ENCODE assay signal across 16 cellular contexts in the genomic region with DNA sequence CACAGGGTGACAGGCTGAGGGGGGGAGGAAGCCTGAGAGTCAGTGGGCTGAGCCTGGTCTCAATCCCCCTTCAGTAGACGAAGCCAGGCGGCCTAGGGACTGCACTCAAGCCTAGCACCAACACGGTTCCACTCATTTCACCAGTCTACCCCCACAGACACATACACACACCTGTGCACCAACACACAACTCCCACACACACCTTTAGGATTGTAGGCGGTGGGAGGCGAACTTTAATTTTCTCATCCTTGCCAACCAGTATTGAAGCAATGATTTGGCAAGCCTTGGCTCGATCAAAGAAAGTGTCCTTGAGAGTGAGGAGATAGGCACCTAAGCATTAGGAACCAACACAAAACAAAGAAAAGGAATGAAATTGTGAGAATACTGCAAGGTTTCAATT. TPM values are rescaled to one million over a fixed set of nuclear protein-coding genes. Genes with fewer than 3 reads are reported as not detected.
DNase-seq lines count a peak whose midpoint lies in the region; ATAC-seq and TF ChIP-seq lines count a peak whose summit lies in the region.
"Had no signal": no experiment of that assay in that cellular context is flagged by ENCODE, and none has a peak within 500 bp of the region (broad histone marks: within the 10 kb centered on the region; RNA-seq: fewer than 3 reads in every experiment).

No MANE protein-coding gene starts in this region.

- no peak for ATAC-seq in stimulated activated naive CD8-positive, alpha-beta T cell treated with anti-CD3 and anti-CD28 coated beads, Interleukin-15, amount 100 ng/mL, for 72 hours
- ATAC-seq in stimulated activated naive CD8-positive, alpha-beta T cell treated with anti-CD3 and anti-CD28 coated beads, Interleukin-15, Interleukin-2, amounts not matched to agents 100 U/mL and 50 U/mL, for 24 hours: no peak
- ATAC-seq: GM23338, K562 had no signal

- H3K9me3 Mint-ChIP-seq in stimulated activated naive CD8-positive, alpha-beta T cell treated with anti-CD3 and anti-CD28 coated beads, Interleukin-15, amount 100 ng/mL, for 72 hours: no peaks in the 10 kb centered on the region
- no peaks in the 10 kb centered on the region for H3K9me3 Mint-ChIP-seq in endothelial cell (ENCODE audit: unreplicated experiment)
- H3K9me3 Mint-ChIP-seq: CD4-positive, alpha-beta T cell; GM23338; HFFc6 had no signal

- no peak for DNase-seq in stimulated activated naive CD8-positive, alpha-beta T cell treated with anti-CD3 and anti-CD28 coated beads, Interleukin-15, amount 100 ng/mL, for 72 hours
- no peak for DNase-seq in stimulated activated naive CD8-positive, alpha-beta T cell treated with anti-CD3 and anti-CD28 coated beads, Interleukin-15, Interleukin-2, amounts not matched to agents 100 U/mL and 50 U/mL, for 24 hours
- DNase-seq in head of caudate nucleus: peak in 23 of 42 donors; percentile 13 to 79 (median 37)
- DNase-seq in activated CD4-positive, alpha-beta T cell treated with anti-CD3 and anti-CD28 coated beads, Interleukin-2, amount 50 U/mL, for 48 hours: no peak
- DNase-seq in NCI-H1092 (lab: John Stamatoyannopoulos, UW): no peak
- no peak for DNase-seq in endothelial cell (ENCODE audit: low spot score)
- DNase-seq: ACHN; C1 segment of cervical spinal cord; CD4-positive, alpha-beta T cell; DMS79; H7; HFFc6 had no signal

- intact Hi-C loops in head of caudate nucleus (cut with DNase I): no loop called here

- no peaks in the 10 kb centered on the region for H3K27me3 Mint-ChIP-seq in stimulated activated naive CD8-positive, alpha-beta T cell treated with anti-CD3 and anti-CD28 coated beads, Interleukin-15, amount 100 ng/mL, for 72 hours
- no peaks in the 10 kb centered on the region for H3K27me3 Mint-ChIP-seq in endothelial cell (ENCODE audit: unreplicated experiment)
- H3K27me3 Mint-ChIP-seq: B cell; CD4-positive, alpha-beta T cell had no signal

- H3K27ac Mint-ChIP-seq in stimulated activated naive CD8-positive, alpha-beta T cell treated with anti-CD3 and anti-CD28 coated beads, Interleukin-15, amount 100 ng/mL, for 72 hours: peak overlapping the region; percentile 21 to 34
- H3K27ac Mint-ChIP-seq in endothelial cell (ENCODE audit: unreplicated experiment): no peak overlapping the region
- H3K27ac Mint-ChIP-seq: B cell; CD4-positive, alpha-beta T cell; GM23338; HFFc6 had no signal

- peaks cover 41% of the 10 kb centered on the region for H3K36me3 Mint-ChIP-seq in endothelial cell (ENCODE audit: low read depth, unreplicated experiment)

- peak overlapping the region; percentile 98 for H3K27ac ChIP-seq in VCaP

- no peak overlapping the region for H3K4me3 Mint-ChIP-seq in stimulated activated naive CD8-positive, alpha-beta T cell treated with anti-CD3 and anti-CD28 coated beads, Interleukin-15, amount 100 ng/mL, for 72 hours
- H3K4me3 Mint-ChIP-seq in endothelial cell (ENCODE audit: unreplicated experiment): no peak overlapping the region
- H3K4me3 Mint-ChIP-seq: B cell; CD4-positive, alpha-beta T cell; GM23338; HFFc6 had no signal

- no peak for TF ChIP-seq CTCF in VCaP (conservative IDR thresholded peaks at IDR 0.05)
- TF ChIP-seq CTCF in endothelial cell (IDR thresholded peaks at IDR 0.05; ENCODE audit: unreplicated experiment): no peak

- H3K4me1 Mint-ChIP-seq in stimulated activated naive CD8-positive, alpha-beta T cell treated with anti-CD3 and anti-CD28 coated beads, Interleukin-15, amount 100 ng/mL, for 72 hours: no peaks in the 10 kb centered on the region
- H3K4me1 Mint-ChIP-seq in endothelial cell (ENCODE audit: unreplicated experiment): no peaks in the 10 kb centered on the region
- H3K4me1 Mint-ChIP-seq: B cell, GM23338 had no signal

RNA-seq across cellular contexts. Expression of a gene that starts 19.7 kb away (rescaled TPM):
- 18.4 TPM for total RNA-seq in endothelial cell (ENCODE audit: unreplicated experiment)

RNA-seq across cellular contexts. Expression of a gene that starts 24.0 kb away (rescaled TPM):
- 1,458 TPM for total RNA-seq in endothelial cell (ENCODE audit: unreplicated experiment)

Comparison
In these comparisons a context has a peak if more than half of its experiments do, and no peak if none do; other contexts are left out.
1. DNase-seq: peak in head of caudate nucleus (23 of 42); none in stimulated activated naive CD8-positive, alpha-beta T cell treated with anti-CD3 and anti-CD28 coated beads, Interleukin-15, amount 100 ng/mL, for 72 hours (0 of 2), stimulated activated naive CD8-positive, alpha-beta T cell treated with anti-CD3 and anti-CD28 coated beads, Interleukin-15, Interleukin-2, amounts not matched to agents 100 U/mL and 50 U/mL, for 24 hours (single experiment), activated CD4-positive, alpha-beta T cell treated with anti-CD3 and anti-CD28 coated beads, Interleukin-2, amount 50 U/mL, for 48 hours (0 of 2), NCI-H1092 (single experiment) and endothelial cell (single experiment).